8 cellular contexts compared by ENCODE assay signal in the genomic region with DNA sequence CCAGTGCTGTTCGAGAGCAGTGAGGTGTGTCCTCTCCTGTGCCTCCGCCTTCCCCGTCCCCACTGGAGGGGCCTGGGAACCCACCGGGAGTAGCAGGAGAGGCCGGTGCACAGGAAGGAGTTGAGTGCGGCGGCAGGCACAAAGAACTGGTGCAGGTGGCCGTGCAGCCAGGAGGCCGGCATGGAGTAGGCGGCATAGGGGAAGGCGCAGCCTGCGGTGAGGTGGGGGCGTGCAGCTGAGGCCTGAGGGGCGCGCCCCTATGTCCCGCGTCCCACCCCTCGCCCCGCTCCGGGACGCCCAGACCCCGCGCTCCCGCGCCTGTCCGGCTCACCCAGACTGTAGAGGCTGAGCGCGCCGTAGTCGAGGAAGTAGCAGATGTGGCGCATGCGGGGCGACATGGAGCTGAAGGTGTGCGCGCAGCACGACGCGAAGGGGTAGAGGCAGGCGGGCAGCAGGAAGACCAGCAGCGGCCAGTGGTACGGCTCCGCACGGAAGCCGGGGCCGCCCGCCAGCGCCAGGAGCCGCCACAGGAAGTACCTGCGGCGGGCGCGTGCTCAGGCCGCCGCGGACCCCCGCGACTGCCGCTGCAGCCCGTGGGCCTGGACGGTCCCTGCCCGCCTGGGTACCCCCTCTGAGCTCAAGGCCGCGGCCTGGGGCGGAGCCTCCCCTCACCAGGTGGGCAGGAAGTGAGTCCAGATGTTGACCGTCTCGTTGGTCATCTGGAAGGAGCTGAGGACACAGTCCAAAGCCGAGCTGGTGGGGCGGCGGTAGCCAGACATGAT. TPM values are rescaled to one million over a fixed set of nuclear protein-coding genes. Genes with fewer than 3 reads are reported as not detected.
DNase-seq lines count a peak whose midpoint lies in the region; ATAC-seq and TF ChIP-seq lines count a peak whose summit lies in the region.

No MANE protein-coding gene starts in this region.

- H3K27me3 ChIP-seq in thoracic aorta (replicated peaks; ENCODE audit: insufficient read depth): no peaks in the 10 kb centered on the region

- ATAC-seq in thoracic aorta (ENCODE audit: insufficient number of reproducible peaks, low FRiP score, low read depth): no peak
- no peak for ATAC-seq in GM18517 (IDR thresholded peaks at IDR 0.05; ENCODE audit: unreplicated experiment)

- peaks cover 0 to 28% of the 10 kb centered on the region in 2 donors for H3K4me1 ChIP-seq in thoracic aorta (ENCODE audit: control insufficient read depth in 1 of 2, low read depth in 2 of 2)

- TF ChIP-seq CTCF in thoracic aorta (IDR thresholded peaks at IDR 0.05): no peak

- no peak overlapping the region for H3K27ac ChIP-seq in thoracic aorta

- no peaks in the 10 kb centered on the region for H3K9me3 ChIP-seq in thoracic aorta

- DNase-seq in ELR (ENCODE audit: low read depth) (peak; percentile 33), NCI-H146 (lab: John Stamatoyannopoulos, UW) (peak; percentile 77), iPS-NIHi11 (ENCODE audit: low spot score) (peak; percentile 75), thoracic aorta (ENCODE audit: low spot score) (no peak), NAMALWA (ENCODE audit: low spot score) (no peak), COLO829 (ENCODE audit: low spot score) (no peak)
- peak; percentile 25 for DNase-seq in activated gamma-delta T cell treated with anti-CD3 and anti-CD28 coated beads, Interleukin-2, amount 50 U/mL, for 16 hours (ENCODE audit: low read depth)

- peaks cover 14% of the 10 kb centered on the region for H3K36me3 ChIP-seq in thoracic aorta

- H3K4me3 ChIP-seq in thoracic aorta: peak overlapping the region; percentile 50

RNA-seq across cellular contexts. Expression of a gene that starts 2.2 kb away (rescaled TPM):
- total RNA-seq in thoracic aorta: 1 to 10 TPM in 1 of 2 donors, under 1 TPM in 1; 0.27 to 2.5 TPM

RNA-seq across cellular contexts. Expression of a gene that starts 3.7 kb away (rescaled TPM):
- total RNA-seq in thoracic aorta: not detected

RNA-seq across cellular contexts. Expression of a gene that starts 32.8 kb away (rescaled TPM):
- total RNA-seq in thoracic aorta: 10 to 100 TPM; 26.4 to 33.2 TPM

RNA-seq across cellular contexts. Expression of a gene that starts 37.0 kb away (rescaled TPM):
- total RNA-seq in thoracic aorta: 10 to 100 TPM; 57.8 to 72.7 TPM

RNA-seq across cellular contexts. Expression of a gene that starts 38.5 kb away (rescaled TPM):
- total RNA-seq in thoracic aorta: 1 to 10 TPM in 1 of 2 donors, under 1 TPM in 1; 0.56 to 5.0 TPM

Comparison
In these comparisons a context has a peak if more than half of its experiments do, and no peak if none do; other contexts are left out.
1. DNase-seq: peak in ELR (single experiment), NCI-H146 (single experiment), activated gamma-delta T cell treated with anti-CD3 and anti-CD28 coated beads, Interleukin-2, amount 50 U/mL, for 16 hours (single experiment) and iPS-NIHi11 (single experiment); none in thoracic aorta (single experiment), NAMALWA (single experiment) and COLO829 (single experiment).